ENCODE assay signal across 15 cellular contexts in genomic region chr7:71308105-71308504, GRCh38.
A peak's percentile ranks its signal among the peaks of the same experiment; 100 is the strongest.
DNase-seq lines count a peak whose midpoint lies in the region; ATAC-seq, FAIRE-seq and TF ChIP-seq lines count a peak whose summit lies in the region.
"Had no signal": no experiment of that assay in that cellular context is flagged by ENCODE, and none has a peak within 500 bp of the region (broad histone marks: within the 10 kb centered on the region; RNA-seq: fewer than 3 reads in every experiment).

No MANE protein-coding gene starts in this region.

- H3K9ac ChIP-seq in astrocyte (ENCODE audit: low read length): peak overlapping the region; percentile 53
- H3K9ac ChIP-seq: SK-N-SH had no signal

- CTCF ChIA-PET in RWPE1 (lab: Yijun Ruan, JAX): no interaction called here

- H3K4me3 Mint-ChIP-seq in astrocyte (ENCODE audit: unreplicated experiment): peak overlapping the region; percentile 20
- H3K4me3 Mint-ChIP-seq: IgD-negative memory B cell had no signal

- peaks cover 35% of the 10 kb centered on the region for H3K4me1 Mint-ChIP-seq in astrocyte (ENCODE audit: low read depth, unreplicated experiment)
- H3K4me1 Mint-ChIP-seq: IgD-negative memory B cell had no signal

- no peaks in the 10 kb centered on the region for H3K27me3 Mint-ChIP-seq in astrocyte (ENCODE audit: low read depth, unreplicated experiment)
- H3K27me3 Mint-ChIP-seq: IgD-negative memory B cell had no signal

- 28% methylated on average over 6 of the region's 6 CpGs for WGBS in right cardiac atrium

- H3K36me3 Mint-ChIP-seq in astrocyte (ENCODE audit: low read depth, unreplicated experiment): no peaks in the 10 kb centered on the region

- FAIRE-seq in astrocyte (lab: Jason Lieb, UNC): no peak
- FAIRE-seq: H1 had no signal

- H3K27ac Mint-ChIP-seq in astrocyte (ENCODE audit: unreplicated experiment): peak overlapping the region; percentile 95
- H3K27ac Mint-ChIP-seq: IgD-negative memory B cell had no signal

- H3K4me1 ChIP-seq in astrocyte (ENCODE audit: insufficient read depth, low read length): peaks cover 22% of the 10 kb centered on the region
- no peaks in the 10 kb centered on the region for H3K4me1 ChIP-seq in right cardiac atrium (ENCODE audit: control insufficient read depth, insufficient read depth, low read length)
- H3K4me1 ChIP-seq: body of pancreas had no signal

- H3K9me3 Mint-ChIP-seq in astrocyte (ENCODE audit: unreplicated experiment): peaks cover 4% of the 10 kb centered on the region

- POLR2A ChIA-PET in RWPE1 (lab: Yijun Ruan, JAX; ENCODE audit: low non-redundant PET): no interaction called here

- H3K36me3 ChIP-seq in astrocyte (ENCODE audit: insufficient read depth, low read length): no peaks in the 10 kb centered on the region
- H3K36me3 ChIP-seq: stomach had no signal

- ATAC-seq in right cardiac atrium (peak; percentile 56 to 81), GM18519 (IDR thresholded peaks at IDR 0.05; ENCODE audit: low FRiP score, unreplicated experiment) (no peak)
- ATAC-seq: body of pancreas had no signal

- H3K4me2 ChIP-seq in astrocyte (ENCODE audit: low read length): peak overlapping the region; percentile 78
- H3K4me2 ChIP-seq: SK-N-SH had no signal

- intact Hi-C loops in right cardiac atrium (cut with DNase I): no loop called here

- no peak overlapping the region for H2AFZ ChIP-seq in astrocyte (ENCODE audit: low read depth, low read length)

- no peaks in the 10 kb centered on the region for H4K20me1 ChIP-seq in astrocyte (ENCODE audit: insufficient read depth, low read length)

- H3K27me3 ChIP-seq in astrocyte (ENCODE audit: insufficient read depth, low read length) (no peaks in the 10 kb centered on the region), right cardiac atrium (ENCODE audit: control insufficient read depth, insufficient read depth) (no peaks in the 10 kb centered on the region)
- H3K27me3 ChIP-seq: body of pancreas, stomach had no signal

- peak overlapping the region; percentile 76 for H3K27ac ChIP-seq in astrocyte (ENCODE audit: low read depth, low read length)
- H3K27ac ChIP-seq in right cardiac atrium (ENCODE audit: low read length): peak overlapping the region; percentile 37
- no peak overlapping the region for H3K27ac ChIP-seq in RWPE1
- H3K27ac ChIP-seq: body of pancreas had no signal

- H3K4me3 ChIP-seq in astrocyte (ENCODE audit: insufficient read depth, low read depth, low read length): no peak overlapping the region
- H3K4me3 ChIP-seq in right cardiac atrium (ENCODE audit: low read length): no peak overlapping the region
- H3K4me3 ChIP-seq: body of pancreas, stomach had no signal

- H3K9me3 ChIP-seq in astrocyte (ENCODE audit: insufficient read depth, low read depth, low read length) (no peaks in the 10 kb centered on the region), right cardiac atrium (ENCODE audit: control insufficient read depth, low read length) (no peaks in the 10 kb centered on the region)
- H3K9me3 ChIP-seq: body of pancreas, SK-N-SH had no signal

- H3K79me2 ChIP-seq in astrocyte (ENCODE audit: insufficient read depth, low read length): no peaks in the 10 kb centered on the region

- DNase-seq in astrocyte (ENCODE audit: low read depth): peak; percentile 90
- DNase-seq in right cardiac atrium: peak in 1 of 3 donors; percentile 48
- DNase-seq in occipital lobe (lab: John Stamatoyannopoulos, UW): peak; percentile 63
- DNase-seq in ureter (ENCODE audit: low spot score): peak; percentile 50
- no peak for DNase-seq in NCI-H2227 (lab: John Stamatoyannopoulos, UW; ENCODE audit: unreplicated experiment)
- DNase-seq in RWPE1 (ENCODE audit: low spot score): no peak
- no peak for DNase-seq in AG08396 (ENCODE audit: low spot score)
- DNase-seq: activated T-cell treated with anti-CD3 and anti-CD28 coated beads, Interleukin-2, amount 50 U/mL, for 1 hour; body of pancreas; NCI-H187; SK-N-SH; stomach had no signal

- TF ChIP-seq CTCF in astrocyte (IDR thresholded peaks at IDR 0.05; ENCODE audit: insufficient read depth, low read depth, low read length) (no peak), RWPE1 (conservative IDR thresholded peaks at IDR 0.05; ENCODE audit: low read depth) (no peak)

Comparison
In these comparisons a context has a peak if more than half of its experiments do, and no peak if none do; other contexts are left out.
1. DNase-seq: peak in astrocyte (single experiment), occipital lobe (single experiment) and ureter (single experiment); none in NCI-H2227 (single experiment), RWPE1 (single experiment) and AG08396 (single experiment).